36 cellular contexts compared by ENCODE assay signal in genomic region chr10:125468273-125468672, GRCh38.
"Had no signal": no experiment of that assay in that cellular context is flagged by ENCODE, and none has a peak within 500 bp of the region (broad histone marks: within the 10 kb centered on the region; RNA-seq: fewer than 3 reads in every experiment).

No MANE protein-coding gene starts in this region.

- H3K9me3 Mint-ChIP-seq: activated naive CD4-positive, alpha-beta T cell treated with anti-CD3 and anti-CD28 coated beads for 36 hours; activated naive CD4-positive, alpha-beta T cell treated with anti-CD3 and anti-CD28 coated beads, Interleukin-2, amount 10 ng/mL, durations not matched to agents 7 days and 5 days; activated naive CD4-positive, alpha-beta T cell treated with anti-CD3 and anti-CD28 coated beads, Interleukin-2, amount 50 U/mL, for 24 hours; activated naive CD4-positive, alpha-beta T cell treated with anti-CD3 and anti-CD28 coated beads, Interleukin-2, amount 50 U/mL, for 72 hours; activated naive CD8-positive, alpha-beta T cell treated with anti-CD3 and anti-CD28 coated beads for 36 hours; activated naive CD8-positive, alpha-beta T cell treated with anti-CD3 and anti-CD28 coated beads, Interleukin-2, amount 10 ng/mL, durations not matched to agents 7 days and 5 days; activated naive CD8-positive, alpha-beta T cell treated with anti-CD3 and anti-CD28 coated beads, Interleukin-2, amount 50 U/mL, for 24 hours; activated T-cell treated with anti-CD3 and anti-CD28 coated beads, Interleukin-2, amount 50 U/mL, for 24 hours; activated T-cell treated with anti-CD3 and anti-CD28 coated beads, Interleukin-2, amount 50 U/mL, for 4 hours; activated T-cell treated with anti-CD3 and anti-CD28 coated beads, Interleukin-2, amount 50 U/mL, for 72 hours; activated T-helper 1 cell treated with anti-CD3 and anti-CD28 coated beads, Interleukin-12 subunit alpha, Interleukin-12 subunit beta, Interleukin-2, Interleukin-4 antibody, amounts not matched to agents 30 ng/mL and 10 ng/mL and 1 ng/mL, durations not matched to agents 14 hours and 24 hours and 36 hours; activated T-helper 17 cell treated with anti-CD3 and anti-CD28 coated beads, Interleukin-2, amount 50 U/mL, for 72 hours; activated T-helper 2 cell treated with anti-CD3 and anti-CD28 coated beads, Interferon-gamma antibody, Interleukin-2, Interleukin-4, amounts not matched to agents 10 μg/mL and 5 μg/mL and 100 μg/mL, durations not matched to agents 14 hours and 24 hours and 36 hours; brain; central memory CD8-positive, alpha-beta T cell had no signal

- H3K36me3 ChIP-seq: adrenal gland, ascending aorta, brain microvascular endothelial cell, breast epithelium, cardiac muscle cell had no signal

- H3K36me3 Mint-ChIP-seq: activated naive CD4-positive, alpha-beta T cell treated with anti-CD3 and anti-CD28 coated beads, Interleukin-2, amount 10 ng/mL, durations not matched to agents 7 days and 5 days; activated naive CD4-positive, alpha-beta T cell treated with anti-CD3 and anti-CD28 coated beads, Interleukin-2, amount 50 U/mL, for 24 hours; activated naive CD4-positive, alpha-beta T cell treated with anti-CD3 and anti-CD28 coated beads, Interleukin-2, amount 50 U/mL, for 72 hours; activated naive CD8-positive, alpha-beta T cell; activated naive CD8-positive, alpha-beta T cell treated with anti-CD3 and anti-CD28 coated beads for 36 hours; activated naive CD8-positive, alpha-beta T cell treated with anti-CD3 and anti-CD28 coated beads, Interleukin-2, amount 10 ng/mL, durations not matched to agents 7 days and 5 days; brain had no signal

- H3K27ac ChIP-seq: adrenal gland, ascending aorta, body of pancreas, brain microvascular endothelial cell, breast epithelium, cardiac muscle cell had no signal

- DNase-seq: activated effector memory CD4-positive, alpha-beta T cell treated with anti-CD3 and anti-CD28 coated beads, Interleukin-2, amount 50 U/mL, for 16 hours; activated effector memory CD4-positive, alpha-beta T cell treated with Interleukin-2 at 50 U/mL for 16 hours; activated gamma-delta T cell; activated gamma-delta T cell treated with Interleukin-2 at 50 U/mL for 16 hours; activated naive CD4-positive, alpha-beta T cell; activated naive CD4-positive, alpha-beta T cell treated with anti-CD3 and anti-CD28 coated beads for 36 hours; activated naive CD4-positive, alpha-beta T cell treated with anti-CD3 and anti-CD28 coated beads, Interleukin-2, amount 10 ng/mL, durations not matched to agents 7 days and 5 days; activated naive CD4-positive, alpha-beta T cell treated with anti-CD3 and anti-CD28 coated beads, Interleukin-2, amount 50 U/mL, for 16 hours; activated naive CD4-positive, alpha-beta T cell treated with Interleukin-2 at 50 U/mL for 16 hours; activated naive CD8-positive, alpha-beta T cell treated with anti-CD3 and anti-CD28 coated beads for 36 hours; activated naive CD8-positive, alpha-beta T cell treated with anti-CD3 and anti-CD28 coated beads, Interleukin-2, amount 10 ng/mL, durations not matched to agents 7 days and 5 days; activated naive CD8-positive, alpha-beta T cell treated with anti-CD3 and anti-CD28 coated beads, Interleukin-2, amount 50 U/mL, for 24 hours; activated T-cell treated with anti-CD3 and anti-CD28 coated beads, Interleukin-2, amount 50 U/mL, for 1 hour; activated T-cell treated with anti-CD3 and anti-CD28 coated beads, Interleukin-2, amount 50 U/mL, for 24 hours; activated T-cell treated with anti-CD3 and anti-CD28 coated beads, Interleukin-2, amount 50 U/mL, for 4 hours; activated T-cell treated with anti-CD3 and anti-CD28 coated beads, Interleukin-2, amount 50 U/mL, for 48 hours; activated T-cell treated with anti-CD3 and anti-CD28 coated beads, Interleukin-2, amount 50 U/mL, for 72 hours; adrenal gland; amniotic stem cell; amygdala; anterior cingulate cortex; aorta; body of pancreas; brain microvascular endothelial cell; central memory CD4-positive, alpha-beta T cell had no signal

- H3K4me1 Mint-ChIP-seq: activated naive CD4-positive, alpha-beta T cell treated with anti-CD3 and anti-CD28 coated beads, Interleukin-2, amount 10 ng/mL, durations not matched to agents 7 days and 5 days; activated naive CD4-positive, alpha-beta T cell treated with anti-CD3 and anti-CD28 coated beads, Interleukin-2, amount 50 U/mL, for 24 hours; activated naive CD8-positive, alpha-beta T cell treated with anti-CD3 and anti-CD28 coated beads for 36 hours; activated naive CD8-positive, alpha-beta T cell treated with anti-CD3 and anti-CD28 coated beads, Interleukin-2, amount 10 ng/mL, durations not matched to agents 7 days and 5 days; activated naive CD8-positive, alpha-beta T cell treated with anti-CD3 and anti-CD28 coated beads, Interleukin-2, amount 50 U/mL, for 24 hours; activated T-helper 17 cell treated with anti-CD3 and anti-CD28 coated beads, Interleukin-2, amount 50 U/mL, for 72 hours; central memory CD8-positive, alpha-beta T cell had no signal

- H3K27me3 ChIP-seq: ascending aorta, body of pancreas, brain microvascular endothelial cell, cardiac muscle cell had no signal

- H3K9me3 ChIP-seq: adrenal gland, ascending aorta, body of pancreas, breast epithelium had no signal

- H3K27me3 Mint-ChIP-seq: activated naive CD4-positive, alpha-beta T cell treated with anti-CD3 and anti-CD28 coated beads, Interleukin-2, amount 10 ng/mL, durations not matched to agents 7 days and 5 days; activated naive CD4-positive, alpha-beta T cell treated with anti-CD3 and anti-CD28 coated beads, Interleukin-2, amount 50 U/mL, for 24 hours; activated naive CD8-positive, alpha-beta T cell treated with anti-CD3 and anti-CD28 coated beads, Interleukin-2, amount 10 ng/mL, durations not matched to agents 7 days and 5 days had no signal

- H3K27ac Mint-ChIP-seq: activated naive CD4-positive, alpha-beta T cell treated with anti-CD3 and anti-CD28 coated beads for 36 hours; activated naive CD4-positive, alpha-beta T cell treated with anti-CD3 and anti-CD28 coated beads, Interleukin-2, amount 10 ng/mL, durations not matched to agents 7 days and 5 days; activated naive CD4-positive, alpha-beta T cell treated with anti-CD3 and anti-CD28 coated beads, Interleukin-2, amount 50 U/mL, for 24 hours; activated naive CD4-positive, alpha-beta T cell treated with anti-CD3 and anti-CD28 coated beads, Interleukin-2, amount 50 U/mL, for 72 hours; activated naive CD8-positive, alpha-beta T cell; activated naive CD8-positive, alpha-beta T cell treated with anti-CD3 and anti-CD28 coated beads for 36 hours; activated naive CD8-positive, alpha-beta T cell treated with anti-CD3 and anti-CD28 coated beads, Interleukin-2, amount 10 ng/mL, durations not matched to agents 7 days and 5 days; activated naive CD8-positive, alpha-beta T cell treated with anti-CD3 and anti-CD28 coated beads, Interleukin-2, amount 50 U/mL, for 24 hours; activated T-cell treated with anti-CD3 and anti-CD28 coated beads, Interleukin-2, amount 50 U/mL, for 24 hours; activated T-cell treated with anti-CD3 and anti-CD28 coated beads, Interleukin-2, amount 50 U/mL, for 72 hours; activated T-helper 1 cell treated with anti-CD3 and anti-CD28 coated beads, Interleukin-12 subunit alpha, Interleukin-12 subunit beta, Interleukin-2, Interleukin-4 antibody, amounts not matched to agents 30 ng/mL and 10 ng/mL and 1 ng/mL, durations not matched to agents 14 hours and 24 hours and 36 hours; activated T-helper 17 cell treated with anti-CD3 and anti-CD28 coated beads, Interleukin-2, amount 50 U/mL, for 72 hours; activated T-helper 2 cell treated with anti-CD3 and anti-CD28 coated beads, Interferon-gamma antibody, Interleukin-2, Interleukin-4, amounts not matched to agents 10 μg/mL and 5 μg/mL and 100 μg/mL, durations not matched to agents 14 hours and 24 hours and 36 hours had no signal

- ATAC-seq: activated naive CD4-positive, alpha-beta T cell treated with anti-CD3 and anti-CD28 coated beads, Interleukin-2, amount 50 U/mL, for 72 hours; activated naive CD8-positive, alpha-beta T cell treated with anti-CD3 and anti-CD28 coated beads, Interleukin-2, amount 50 U/mL, for 24 hours; activated T-cell treated with anti-CD3 and anti-CD28 coated beads, Interleukin-2, amount 50 U/mL, for 4 hours; activated T-cell treated with anti-CD3 and anti-CD28 coated beads, Interleukin-2, amount 50 U/mL, for 72 hours; activated T-helper 17 cell treated with anti-CD3 and anti-CD28 coated beads, Interleukin-2, amount 50 U/mL, for 72 hours; body of pancreas had no signal

- H3K4me1 ChIP-seq: adrenal gland, ascending aorta, body of pancreas, breast epithelium had no signal

- H3K4me3 ChIP-seq: adrenal gland, ascending aorta, body of pancreas, cardiac muscle cell had no signal

- H3K4me3 Mint-ChIP-seq: activated naive CD4-positive, alpha-beta T cell treated with anti-CD3 and anti-CD28 coated beads for 36 hours; activated naive CD4-positive, alpha-beta T cell treated with anti-CD3 and anti-CD28 coated beads, Interleukin-2, amount 10 ng/mL, durations not matched to agents 7 days and 5 days; activated naive CD4-positive, alpha-beta T cell treated with anti-CD3 and anti-CD28 coated beads, Interleukin-2, amount 50 U/mL, for 24 hours; activated naive CD8-positive, alpha-beta T cell; activated naive CD8-positive, alpha-beta T cell treated with anti-CD3 and anti-CD28 coated beads for 36 hours; activated naive CD8-positive, alpha-beta T cell treated with anti-CD3 and anti-CD28 coated beads, Interleukin-2, amount 10 ng/mL, durations not matched to agents 7 days and 5 days; activated naive CD8-positive, alpha-beta T cell treated with anti-CD3 and anti-CD28 coated beads, Interleukin-2, amount 50 U/mL, for 24 hours; activated T-cell treated with anti-CD3 and anti-CD28 coated beads, Interleukin-2, amount 50 U/mL, for 24 hours; activated T-cell treated with anti-CD3 and anti-CD28 coated beads, Interleukin-2, amount 50 U/mL, for 4 hours; activated T-cell treated with anti-CD3 and anti-CD28 coated beads, Interleukin-2, amount 50 U/mL, for 72 hours; activated T-helper 1 cell treated with anti-CD3 and anti-CD28 coated beads, Interleukin-12 subunit alpha, Interleukin-12 subunit beta, Interleukin-2, Interleukin-4 antibody, amounts not matched to agents 30 ng/mL and 10 ng/mL and 1 ng/mL, durations not matched to agents 14 hours and 24 hours and 36 hours; activated T-helper 17 cell treated with anti-CD3 and anti-CD28 coated beads, Interleukin-2, amount 50 U/mL, for 72 hours; central memory CD8-positive, alpha-beta T cell had no signal
